Comparison of ENCODE assay signal across 7 cellular contexts in genomic region chr19:11196406-11197287, GRCh38. TPM values are rescaled to one million over a fixed set of nuclear protein-coding genes. Genes with fewer than 3 reads are reported as not detected.
DNase-seq lines count a peak whose midpoint lies in the region; ATAC-seq and TF ChIP-seq lines count a peak whose summit lies in the region.

No MANE protein-coding gene starts in this region.

- no peak overlapping the region for H2BK120ac ChIP-seq in mesendoderm (ENCODE audit: low read depth, low read length)

- TF ChIP-seq CTCF in GM12865 (IDR thresholded peaks at IDR 0.05; ENCODE audit: insufficient read depth, low read depth, low read length, missing control alignments) (no peak), vagina (IDR thresholded peaks at IDR 0.05) (no peak)

- peak overlapping the region; percentile 85 for H3K18ac ChIP-seq in mesendoderm (ENCODE audit: low read length)

- H3K9me3 ChIP-seq in ectodermal cell (ENCODE audit: control insufficient read depth, low read length), result no peaks in the 10 kb centered on the region
- no peaks in the 10 kb centered on the region for H3K9me3 ChIP-seq in vagina

- peak overlapping the region; percentile 66 for H3K4me2 ChIP-seq in mesendoderm (ENCODE audit: low read length)

- H3K27me3 ChIP-seq in ectodermal cell (ENCODE audit: control insufficient read depth, insufficient read depth, low read length, poor library complexity, severe bottlenecking) (no peaks in the 10 kb centered on the region), mesendoderm (ENCODE audit: insufficient read depth, low read length, poor library complexity) (no peaks in the 10 kb centered on the region), vagina (no peaks in the 10 kb centered on the region)

- H3K36me3 ChIP-seq in ectodermal cell (ENCODE audit: control insufficient read depth, insufficient read depth, low read length), result no peaks in the 10 kb centered on the region
- H3K36me3 ChIP-seq in mesendoderm (ENCODE audit: control insufficient read depth, insufficient read depth, low read length), result peaks cover 7% of the 10 kb centered on the region
- H3K36me3 ChIP-seq in vagina, result peaks cover 0 to 24% of the 10 kb centered on the region in 2 donors

- H3K4me1 ChIP-seq in ectodermal cell (ENCODE audit: control insufficient read depth, insufficient read depth, low read length) (peaks cover 3% of the 10 kb centered on the region), mesendoderm (ENCODE audit: control insufficient read depth, low read depth, low read length) (peaks cover 2% of the 10 kb centered on the region), vagina (peaks cover 60% of the 10 kb centered on the region)

- no peak overlapping the region for H2BK15ac ChIP-seq in mesendoderm (replicated peaks; ENCODE audit: low read depth)

- H3K79me2 ChIP-seq in mesendoderm (ENCODE audit: control insufficient read depth, insufficient read depth, low read length), result peaks cover 1% of the 10 kb centered on the region

- no peak overlapping the region for H4K5ac ChIP-seq in mesendoderm (ENCODE audit: low read length)

- peak overlapping the region; percentile 92 for H3K4me3 ChIP-seq in GM12865 (ENCODE audit: low read depth, low read length)
- H3K4me3 ChIP-seq in ectodermal cell (ENCODE audit: insufficient read depth, low read depth, low read length), result peak overlapping the region; percentile 71
- peak overlapping the region; percentile 78 for H3K4me3 ChIP-seq in mesendoderm (ENCODE audit: low read length)
- H3K4me3 ChIP-seq in vagina, result peak overlapping the region; percentile 68 to 75

- DNase-seq in GM12865 (ENCODE audit: low read depth), result no peak
- peak; percentile 78 for DNase-seq in OCI-M1 (lab: John Stamatoyannopoulos, UW)
- DNase-seq in mesendoderm, result peak; percentile 67
- DNase-seq in vagina (ENCODE audit: extremely low spot score in 2 of 2), result no peak
- no peak for DNase-seq in A172 (ENCODE audit: low spot score)

- no peak for ATAC-seq in HG03045 (IDR thresholded peaks at IDR 0.05; ENCODE audit: unreplicated experiment)

- peak overlapping the region; percentile 59 for H2BK5ac ChIP-seq in mesendoderm (ENCODE audit: low read length)

- H3K79me1 ChIP-seq in mesendoderm (ENCODE audit: low read length), result peaks cover 5% of the 10 kb centered on the region

- no peak overlapping the region for H3K4ac ChIP-seq in mesendoderm (ENCODE audit: low read depth, low read length)

- H2AK5ac ChIP-seq in mesendoderm (ENCODE audit: low read length), result no peak overlapping the region

- H3K27ac ChIP-seq in ectodermal cell (ENCODE audit: insufficient read depth, low read depth, low read length, poor library complexity, severe bottlenecking) (no peak overlapping the region), mesendoderm (ENCODE audit: low read depth, low read length) (peak overlapping the region; percentile 76), vagina (peak overlapping the region; percentile 91)

- peak overlapping the region; percentile 96 for H3K56ac ChIP-seq in mesendoderm (ENCODE audit: low read length)

- peak overlapping the region; percentile 90 for H3K9ac ChIP-seq in mesendoderm (ENCODE audit: low read length)

- 14 to 16% methylated on average over 47 of the region's 47 CpGs for WGBS in ectodermal cell, 2 experiments
- WGBS in mesendoderm (ENCODE audit: extremely low coverage, insufficient coverage, low lambda C conversion rate), result no CpG with 5 or more reads among the region's 47 CpGs

- no peak overlapping the region for H4K8ac ChIP-seq in mesendoderm (ENCODE audit: low read depth, low read length)

- no peak overlapping the region for H3K23ac ChIP-seq in mesendoderm (ENCODE audit: low read length)

- no peak for TF ChIP-seq POLR2A in vagina (IDR thresholded peaks at IDR 0.05)

- intact Hi-C loops in vagina (cut with DNase I), result no loop called here

RNA-seq across cellular contexts. Expression of gene KANK2, which starts 0.7 kb away (rescaled TPM):
- 42.4 TPM for polyA plus RNA-seq in ectodermal cell (2013, experiment 1 of 4)
- polyA plus RNA-seq in ectodermal cell (2013, experiment 2 of 4), result 37.5 TPM
- polyA plus RNA-seq in ectodermal cell (2013, experiment 3 of 4), result 32.1 TPM
- polyA plus RNA-seq in ectodermal cell (2013, experiment 4 of 4), result 35.8 TPM
- polyA plus RNA-seq in mesendoderm (2013, experiment 1 of 2), result 35.4 TPM
- 33.2 TPM for polyA plus RNA-seq in mesendoderm (2013, experiment 2 of 2)
- 486 TPM for total RNA-seq in vagina
- total RNA-seq in A172 (2014; rRNA removed; shearing (Covaris generic)), result 135 and 144 TPM in 2 replicates

RNA-seq across cellular contexts. Expression of gene SPC24, which starts 41.1 kb away (rescaled TPM):
- polyA plus RNA-seq in ectodermal cell (2013, experiment 1 of 4), result 40.8 TPM
- 34.0 TPM for polyA plus RNA-seq in ectodermal cell (2013, experiment 2 of 4)
- 28.9 TPM for polyA plus RNA-seq in ectodermal cell (2013, experiment 3 of 4)
- 26.9 TPM for polyA plus RNA-seq in ectodermal cell (2013, experiment 4 of 4)
- 14.8 TPM for polyA plus RNA-seq in mesendoderm (2013, experiment 1 of 2)
- polyA plus RNA-seq in mesendoderm (2013, experiment 2 of 2), result 14.2 TPM
- total RNA-seq in vagina, result 2.7 TPM
- total RNA-seq in A172 (2014; rRNA removed; shearing (Covaris generic)), result 109 and 113 TPM in 2 replicates

RNA-seq across cellular contexts. Expression of gene ANGPTL8, which starts 42.8 kb away (rescaled TPM):
- not detected for polyA plus RNA-seq in ectodermal cell (2013, experiment 1 of 4)
- not detected for polyA plus RNA-seq in ectodermal cell (2013, experiment 2 of 4)
- not detected for polyA plus RNA-seq in ectodermal cell (2013, experiment 3 of 4)
- not detected for polyA plus RNA-seq in ectodermal cell (2013, experiment 4 of 4)
- not detected for polyA plus RNA-seq in mesendoderm (2013, experiment 1 of 2)
- polyA plus RNA-seq in mesendoderm (2013, experiment 2 of 2), result not detected
- not detected for total RNA-seq in vagina
- not detected in 2 replicates for total RNA-seq in A172 (2014; rRNA removed; shearing (Covaris generic))

Comparison
In these comparisons a context has a peak if more than half of its experiments do, and no peak if none do; other contexts are left out.
1. DNase-seq: peak in OCI-M1 (single experiment) and mesendoderm (single experiment); none in GM12865 (single experiment), vagina (0 of 2) and A172 (single experiment).
2. RNA of gene SPC24, which starts 41.1 kb away (total RNA-seq): 109 to 113 TPM in A172; 2.7 TPM in vagina (single experiment); every median in the first group is over 10 times any median in the second.
3. Peak in every context shown above with its lines, with median percentiles within 50 percentile points of each other: H3K4me3 ChIP-seq.